Comparison of ENCODE assay signal across 28 cellular contexts in the genomic region with DNA sequence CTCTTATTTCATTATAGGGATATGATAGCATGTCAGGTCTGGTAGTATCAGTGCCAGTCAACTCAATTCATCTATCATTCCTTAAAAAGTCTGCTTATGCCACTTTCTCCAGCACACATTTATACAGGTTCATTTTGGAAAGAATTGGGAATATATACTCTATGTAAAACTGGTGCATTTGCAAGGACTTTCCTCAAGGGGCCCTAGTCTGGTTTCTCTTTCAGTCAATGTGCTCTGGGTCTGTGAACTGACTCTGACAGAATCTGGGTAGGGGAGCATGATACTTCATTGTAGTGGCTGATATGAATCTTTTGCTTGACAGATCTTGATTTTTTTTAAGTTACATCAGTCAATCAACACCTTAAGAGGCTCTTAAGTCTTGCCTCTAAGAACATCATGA.
"Had no signal": no experiment of that assay in that cellular context is flagged by ENCODE, and none has a peak within 500 bp of the region (broad histone marks: within the 10 kb centered on the region; RNA-seq: fewer than 3 reads in every experiment).

No MANE protein-coding gene starts in this region.

- H3K27me3 Mint-ChIP-seq: activated CD4-positive, alpha-beta T cell treated with anti-CD3 and anti-CD28 coated beads, Interleukin-2, amount 10 ng/mL, durations not matched to agents 24 days and 14 days; activated naive CD4-positive, alpha-beta T cell treated with anti-CD3 and anti-CD28 coated beads, Interleukin-2, amount 50 U/mL, for 24 hours; activated naive CD8-positive, alpha-beta T cell treated with anti-CD3 and anti-CD28 coated beads, Interleukin-2, amount 10 ng/mL, durations not matched to agents 7 days and 5 days; activated T-cell treated with anti-CD3 and anti-CD28 coated beads, Interleukin-2, amount 50 U/mL, for 24 hours; central memory CD8-positive, alpha-beta T cell had no signal

- H3K4me2 ChIP-seq: PC-9 had no signal

- H3K27ac Mint-ChIP-seq: activated CD4-positive, alpha-beta T cell treated with anti-CD3 and anti-CD28 coated beads, Interleukin-2, amount 10 ng/mL, durations not matched to agents 24 days and 14 days; activated CD8-positive, alpha-beta T cell treated with anti-CD3 and anti-CD28 coated beads, Interleukin-2, amount 10 ng/mL, durations not matched to agents 7 days and 5 days; activated naive CD4-positive, alpha-beta T cell treated with anti-CD3 and anti-CD28 coated beads, Interleukin-2, amount 50 U/mL, for 24 hours; activated naive CD8-positive, alpha-beta T cell treated with anti-CD3 and anti-CD28 coated beads, Interleukin-2, amount 10 ng/mL, durations not matched to agents 7 days and 5 days; activated T-cell treated with anti-CD3 and anti-CD28 coated beads, Interleukin-2, amount 50 U/mL, for 24 hours; activated T-helper 2 cell treated with anti-CD3 and anti-CD28 coated beads, Interferon-gamma antibody, Interleukin-2, Interleukin-4, amounts not matched to agents 10 μg/mL and 5 μg/mL and 100 μg/mL, durations not matched to agents 14 hours and 24 hours and 36 hours had no signal

- H3K36me3 ChIP-seq: ascending aorta, cardiac muscle cell, WERI-Rb-1 had no signal

- H3K36me3 Mint-ChIP-seq: activated naive CD4-positive, alpha-beta T cell treated with anti-CD3 and anti-CD28 coated beads, Interleukin-2, amount 50 U/mL, for 24 hours; activated naive CD8-positive, alpha-beta T cell treated with anti-CD3 and anti-CD28 coated beads, Interleukin-2, amount 10 ng/mL, durations not matched to agents 7 days and 5 days had no signal

- H3K4me3 ChIP-seq: ascending aorta, cardiac muscle cell, PC-9 had no signal

- H3K9me3 ChIP-seq: ascending aorta had no signal

- H3K27me3 ChIP-seq: ascending aorta, cardiac muscle cell had no signal

- H3K9me3 Mint-ChIP-seq: activated naive CD4-positive, alpha-beta T cell treated with anti-CD3 and anti-CD28 coated beads, Interleukin-2, amount 50 U/mL, for 24 hours had no signal

- DNase-seq: activated CD4-positive, alpha-beta T cell treated with anti-CD3 and anti-CD28 coated beads, Interleukin-2, amount 10 ng/mL, durations not matched to agents 24 days and 14 days; activated CD4-positive, alpha-beta T cell treated with anti-CD3 and anti-CD28 coated beads, Interleukin-2, amount 50 U/mL, for 4 hours; activated CD8-positive, alpha-beta T cell treated with anti-CD3 and anti-CD28 coated beads, Interleukin-2, amount 10 ng/mL, durations not matched to agents 7 days and 5 days; activated gamma-delta T cell; activated naive CD4-positive, alpha-beta T cell treated with Interleukin-2 at 50 U/mL for 16 hours; activated naive CD8-positive, alpha-beta T cell treated with anti-CD3 and anti-CD28 coated beads, Interleukin-2, amount 10 ng/mL, durations not matched to agents 7 days and 5 days; activated T-cell treated with anti-CD3 and anti-CD28 coated beads, Interleukin-2, amount 50 U/mL, for 24 hours; amygdala; MM.1S; MV-4-11; NCI-H1092; NCI-H1436 treated with DMSO at 0.1 percent for 48 hours; NCI-H1694 treated with DMSO at 0.1 percent for 48 hours; NCI-H2029; NCI-H2171 treated with DMSO at 0.1 percent for 48 hours; NCI-H2227 treated with DMSO at 0.1 percent for 48 hours; NCI-H510A treated with DMSO at 0.1 percent for 48 hours; NCI-H526 treated with DMSO at 0.1 percent for 48 hours; PC-9; Right ventricle myocardium superior; SW 1271; T1000; WERI-Rb-1 had no signal

- H3K4me1 Mint-ChIP-seq: activated CD4-positive, alpha-beta T cell treated with anti-CD3 and anti-CD28 coated beads, Interleukin-2, amount 10 ng/mL, durations not matched to agents 24 days and 14 days; activated naive CD4-positive, alpha-beta T cell treated with anti-CD3 and anti-CD28 coated beads, Interleukin-2, amount 50 U/mL, for 24 hours; activated naive CD8-positive, alpha-beta T cell treated with anti-CD3 and anti-CD28 coated beads, Interleukin-2, amount 10 ng/mL, durations not matched to agents 7 days and 5 days; central memory CD8-positive, alpha-beta T cell had no signal

- H3K4me3 Mint-ChIP-seq: activated CD4-positive, alpha-beta T cell treated with anti-CD3 and anti-CD28 coated beads, Interleukin-2, amount 10 ng/mL, durations not matched to agents 24 days and 14 days; activated CD8-positive, alpha-beta T cell treated with anti-CD3 and anti-CD28 coated beads, Interleukin-2, amount 10 ng/mL, durations not matched to agents 7 days and 5 days; activated naive CD4-positive, alpha-beta T cell treated with anti-CD3 and anti-CD28 coated beads, Interleukin-2, amount 50 U/mL, for 24 hours; activated naive CD8-positive, alpha-beta T cell treated with anti-CD3 and anti-CD28 coated beads, Interleukin-2, amount 10 ng/mL, durations not matched to agents 7 days and 5 days; activated T-cell treated with anti-CD3 and anti-CD28 coated beads, Interleukin-2, amount 50 U/mL, for 24 hours; central memory CD8-positive, alpha-beta T cell had no signal

- H2AFZ ChIP-seq: PC-9 had no signal

- H3K4me1 ChIP-seq: ascending aorta had no signal

- ATAC-seq: activated CD8-positive, alpha-beta T cell treated with anti-CD3 and anti-CD28 coated beads, Interleukin-2, amount 10 ng/mL, durations not matched to agents 7 days and 5 days had no signal

- H3K27ac ChIP-seq: ascending aorta, cardiac muscle cell, PC-9, WERI-Rb-1 had no signal
